12 cellular contexts compared by ENCODE assay signal in the genomic region with DNA sequence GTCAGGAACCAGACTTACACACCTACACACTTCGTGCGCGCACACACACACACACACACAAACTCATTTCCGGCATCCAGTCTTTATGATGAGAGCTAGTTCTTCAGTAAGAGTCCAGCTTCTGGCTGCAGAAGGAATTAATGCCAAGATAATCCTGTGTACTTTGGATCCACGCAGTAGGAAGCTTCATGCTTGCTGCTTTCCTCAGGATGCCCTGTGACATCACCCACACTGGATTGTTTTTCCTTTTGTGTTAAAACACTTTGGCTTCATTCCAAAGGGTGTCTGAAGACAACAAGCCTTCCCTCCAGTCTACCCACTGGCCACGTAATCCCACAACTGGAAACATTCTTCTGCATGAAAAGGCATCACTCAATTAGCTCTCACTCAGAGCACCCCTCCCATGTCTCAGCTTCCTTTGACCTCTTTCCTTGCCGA. TPM values are rescaled to one million over a fixed set of nuclear protein-coding genes. Genes with fewer than 3 reads are reported as not detected.
DNase-seq lines count a peak whose midpoint lies in the region; ATAC-seq, FAIRE-seq and TF ChIP-seq lines count a peak whose summit lies in the region.
"Had no signal": no experiment of that assay in that cellular context is flagged by ENCODE, and none has a peak within 500 bp of the region (broad histone marks: within the 10 kb centered on the region; RNA-seq: fewer than 3 reads in every experiment).

No MANE protein-coding gene starts in this region.

- no peaks in the 10 kb centered on the region for H3K9me3 ChIP-seq in right cardiac atrium (ENCODE audit: control insufficient read depth, low read length)

- no peak for FAIRE-seq in GM19239 (lab: Jason Lieb, UNC)

- H3K27ac ChIP-seq in right cardiac atrium (ENCODE audit: low read length), result no peak overlapping the region

- DNase-seq in LHCN-M2 (ENCODE audit: low read depth), result peak; percentile 68
- peak; percentile 83 for DNase-seq in astrocyte of the cerebellum (ENCODE audit: low read depth)
- DNase-seq in right cardiac atrium, result peak; percentile 34 to 58 (median 37)
- DNase-seq in skeletal muscle cell (ENCODE audit: low read depth), result peak; percentile 42
- no peak for DNase-seq in 8988T
- DNase-seq in GM19239 (ENCODE audit: insufficient read length, low spot score), result no peak
- DNase-seq: activated B cell treated with CpG ODN at 0.5 μM for 24 hours; effector CD8-positive, alpha-beta T cell; GDM1; NCI-H1092 treated with DMSO at 0.1 percent for 48 hours; NCI-H526 had no signal

- intact Hi-C loops in right cardiac atrium (cut with DNase I), result no loop called here

- in situ Hi-C loops in astrocyte of the cerebellum (cut with HindIII; ENCODE audit: low sequenced_read_pairs), result no loop called here

- ATAC-seq in right cardiac atrium, result peak; percentile 85 to 95
- no peak for ATAC-seq in HG03175 (IDR thresholded peaks at IDR 0.05; ENCODE audit: unreplicated experiment)

- peaks cover 2% of the 10 kb centered on the region for H3K4me1 ChIP-seq in right cardiac atrium (ENCODE audit: control insufficient read depth, insufficient read depth, low read length)

- 41% methylated on average over 7 of the region's 7 CpGs for WGBS in right cardiac atrium

- no peak overlapping the region for H3K4me3 ChIP-seq in astrocyte of the cerebellum (ENCODE audit: low read depth, low read length)
- H3K4me3 ChIP-seq in right cardiac atrium (ENCODE audit: low read length), result no peak overlapping the region
- H3K4me3 ChIP-seq in skeletal muscle cell (ENCODE audit: low read depth, low read length), result no peak overlapping the region

- no peak for TF ChIP-seq CTCF in astrocyte of the cerebellum (IDR thresholded peaks at IDR 0.05; ENCODE audit: low read depth, low read length, missing control alignments)

- H3K27me3 ChIP-seq in right cardiac atrium (ENCODE audit: control insufficient read depth, insufficient read depth), result no peaks in the 10 kb centered on the region

RNA-seq across cellular contexts. Expression of a gene that starts 35.4 kb away (rescaled TPM):
- total RNA-seq in LHCN-M2 (2014; rRNA removed), result not detected in 2 replicates
- polyA plus RNA-seq in LHCN-M2 (2012), result not detected
- under 1 TPM in 1 of 4 donors, not detected in 3; 0.06 TPM for total RNA-seq in right cardiac atrium
- not detected for polyA plus RNA-seq in right cardiac atrium
- total RNA-seq: activated B cell treated with CpG ODN at 0.5 μM for 24 hours had no signal

RNA-seq across cellular contexts. Expression of a gene that starts 58.9 kb away (rescaled TPM):
- total RNA-seq in LHCN-M2 (2014; rRNA removed) (2.6 and 3.6 TPM in 2 replicates), right cardiac atrium (10 to 100 TPM in 1 of 4 donors, 1 to 10 TPM in 3; 6.7 to 11.3 (median 8.6) TPM)
- 0.78 TPM for polyA plus RNA-seq in LHCN-M2 (2012)
- polyA plus RNA-seq in right cardiac atrium, result 2.3 TPM

Comparison
In these comparisons a context has a peak if more than half of its experiments do, and no peak if none do; other contexts are left out.
1. DNase-seq: peak in LHCN-M2 (single experiment), astrocyte of the cerebellum (single experiment), right cardiac atrium (3 of 3) and skeletal muscle cell (single experiment); none in 8988T (single experiment) and GM19239 (single experiment).